In the genomic region with DNA sequence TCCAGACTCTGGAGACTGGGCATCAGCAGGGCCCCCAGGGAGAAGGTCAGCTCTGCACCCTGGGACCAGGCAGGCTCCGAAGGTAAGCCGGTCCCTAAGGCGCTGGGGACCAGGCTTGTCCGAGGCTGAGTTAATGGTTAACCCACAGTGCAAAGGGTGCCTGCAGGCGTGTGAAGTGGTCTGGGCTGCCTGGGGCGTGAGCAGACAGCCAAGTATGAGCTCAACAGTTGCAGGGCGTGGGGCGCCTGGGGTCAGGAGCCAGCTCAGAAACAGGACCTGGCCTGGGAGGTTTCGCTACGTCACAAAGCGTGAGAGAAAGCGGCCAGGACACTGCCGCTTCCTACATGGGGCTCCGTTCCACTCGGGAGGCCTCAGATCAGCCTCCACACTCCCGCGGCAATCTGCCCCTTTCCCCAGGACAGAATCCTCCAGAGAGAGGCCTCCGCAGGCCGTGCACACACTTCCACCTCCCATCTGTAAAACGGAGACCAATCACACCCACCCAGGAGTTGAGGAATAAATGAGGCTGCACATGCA, we compare ENCODE assay signal across 1 cellular context.
TF ChIP-seq lines count a peak whose summit lies in the region.

No MANE protein-coding gene starts in this region.

TF ChIP-seq in HepG2, 621 proteins besides CTCF, POLR2A, EP300 and RAD21 (continued from another document and continues in another):
- TF ChIP-seq, protein P1, sequence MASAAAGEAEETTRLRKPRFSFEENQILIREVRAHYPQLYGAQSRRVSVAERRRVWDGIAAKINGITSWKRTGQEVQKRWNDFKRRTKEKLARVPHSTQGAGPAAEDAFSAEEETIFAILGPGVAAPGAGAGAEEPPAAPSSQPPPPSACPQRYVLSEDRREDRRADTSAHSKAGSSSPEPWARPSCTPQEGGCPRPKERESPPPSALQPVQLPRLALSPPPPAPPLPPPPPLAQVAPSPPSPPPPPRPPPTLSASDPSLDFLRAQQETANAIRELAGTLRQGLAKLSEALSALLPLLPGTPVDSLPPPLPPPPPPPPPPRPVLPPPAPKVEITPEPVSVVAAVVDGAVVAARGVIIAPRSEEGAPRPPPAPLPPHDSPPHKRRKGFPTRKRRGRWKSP (CRISPR knock-in tag; IDR thresholded peaks at IDR 0.05), result peak; percentile 88
- TF ChIP-seq FOXA1 (IDR thresholded peaks at IDR 0.05), result no peak
- peak; percentile 42; the same call in 1 of the 2 replicates for TF ChIP-seq FOXA1 (CRISPR knock-in tag; IDR thresholded peaks at IDR 0.05)
- peak; percentile 81; the same call in 1 of the 2 replicates for TF ChIP-seq PPARG (CRISPR knock-in tag; conservative IDR thresholded peaks at IDR 0.05)
- no peak for TF ChIP-seq ZNF883 (CRISPR knock-in tag; IDR thresholded peaks at IDR 0.05; ENCODE audit: not compliant biosample characterization)
- TF ChIP-seq ZSCAN21 (CRISPR knock-in tag; IDR thresholded peaks at IDR 0.05; ENCODE audit: borderline replicate concordance), result peak; percentile 23; the same call in 1 of the 2 replicates
- TF ChIP-seq, protein P2, sequence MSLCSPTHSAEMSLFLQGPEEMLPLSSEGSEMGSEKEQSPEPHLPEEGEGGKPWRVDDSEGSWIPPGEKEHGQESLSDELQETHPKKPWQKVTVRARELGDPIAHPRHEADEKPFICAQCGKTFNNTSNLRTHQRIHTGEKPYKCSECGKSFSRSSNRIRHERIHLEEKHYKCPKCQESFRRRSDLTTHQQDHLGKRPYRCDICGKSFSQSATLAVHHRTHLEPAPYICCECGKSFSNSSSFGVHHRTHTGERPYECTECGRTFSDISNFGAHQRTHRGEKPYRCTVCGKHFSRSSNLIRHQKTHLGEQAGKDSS (CRISPR knock-in tag; IDR thresholded peaks at IDR 0.05; ENCODE audit: borderline replicate concordance, low read depth), result peak; percentile 34; the same call in 1 of the 2 replicates
- no peak; the same call in 1 of the 2 replicates for TF ChIP-seq MXD4 (CRISPR knock-in tag; IDR thresholded peaks at IDR 0.05)
- TF ChIP-seq ZNF552 (CRISPR knock-in tag; IDR thresholded peaks at IDR 0.05; ENCODE audit: borderline replicate concordance), result no peak
- TF ChIP-seq, protein P3, sequence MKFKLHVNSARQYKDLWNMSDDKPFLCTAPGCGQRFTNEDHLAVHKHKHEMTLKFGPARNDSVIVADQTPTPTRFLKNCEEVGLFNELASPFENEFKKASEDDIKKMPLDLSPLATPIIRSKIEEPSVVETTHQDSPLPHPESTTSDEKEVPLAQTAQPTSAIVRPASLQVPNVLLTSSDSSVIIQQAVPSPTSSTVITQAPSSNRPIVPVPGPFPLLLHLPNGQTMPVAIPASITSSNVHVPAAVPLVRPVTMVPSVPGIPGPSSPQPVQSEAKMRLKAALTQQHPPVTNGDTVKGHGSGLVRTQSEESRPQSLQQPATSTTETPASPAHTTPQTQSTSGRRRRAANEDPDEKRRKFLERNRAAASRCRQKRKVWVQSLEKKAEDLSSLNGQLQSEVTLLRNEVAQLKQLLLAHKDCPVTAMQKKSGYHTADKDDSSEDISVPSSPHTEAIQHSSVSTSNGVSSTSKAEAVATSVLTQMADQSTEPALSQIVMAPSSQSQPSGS (CRISPR knock-in tag; IDR thresholded peaks at IDR 0.05), result peak; percentile 88; the same call in 1 of the 2 replicates
- TF ChIP-seq, protein P4, sequence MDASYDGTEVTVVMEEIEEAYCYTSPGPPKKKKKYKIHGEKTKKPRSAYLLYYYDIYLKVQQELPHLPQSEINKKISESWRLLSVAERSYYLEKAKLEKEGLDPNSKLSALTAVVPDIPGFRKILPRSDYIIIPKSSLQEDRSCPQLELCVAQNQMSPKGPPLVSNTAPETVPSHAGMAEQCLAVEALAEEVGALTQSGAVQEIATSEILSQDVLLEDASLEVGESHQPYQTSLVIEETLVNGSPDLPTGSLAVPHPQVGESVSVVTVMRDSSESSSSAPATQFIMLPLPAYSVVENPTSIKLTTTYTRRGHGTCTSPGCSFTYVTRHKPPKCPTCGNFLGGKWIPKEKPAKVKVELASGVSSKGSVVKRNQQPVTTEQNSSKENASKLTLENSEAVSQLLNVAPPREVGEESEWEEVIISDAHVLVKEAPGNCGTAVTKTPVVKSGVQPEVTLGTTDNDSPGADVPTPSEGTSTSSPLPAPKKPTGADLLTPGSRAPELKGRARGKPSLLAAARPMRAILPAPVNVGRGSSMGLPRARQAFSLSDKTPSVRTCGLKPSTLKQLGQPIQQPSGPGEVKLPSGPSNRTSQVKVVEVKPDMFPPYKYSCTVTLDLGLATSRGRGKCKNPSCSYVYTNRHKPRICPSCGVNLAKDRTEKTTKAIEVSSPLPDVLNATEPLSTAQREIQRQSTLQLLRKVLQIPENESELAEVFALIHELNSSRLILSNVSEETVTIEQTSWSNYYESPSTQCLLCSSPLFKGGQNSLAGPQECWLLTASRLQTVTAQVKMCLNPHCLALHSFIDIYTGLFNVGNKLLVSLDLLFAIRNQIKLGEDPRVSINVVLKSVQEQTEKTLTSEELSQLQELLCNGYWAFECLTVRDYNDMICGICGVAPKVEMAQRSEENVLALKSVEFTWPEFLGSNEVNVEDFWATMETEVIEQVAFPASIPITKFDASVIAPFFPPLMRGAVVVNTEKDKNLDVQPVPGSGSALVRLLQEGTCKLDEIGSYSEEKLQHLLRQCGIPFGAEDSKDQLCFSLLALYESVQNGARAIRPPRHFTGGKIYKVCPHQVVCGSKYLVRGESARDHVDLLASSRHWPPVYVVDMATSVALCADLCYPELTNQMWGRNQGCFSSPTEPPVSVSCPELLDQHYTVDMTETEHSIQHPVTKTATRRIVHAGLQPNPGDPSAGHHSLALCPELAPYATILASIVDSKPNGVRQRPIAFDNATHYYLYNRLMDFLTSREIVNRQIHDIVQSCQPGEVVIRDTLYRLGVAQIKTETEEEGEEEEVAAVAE (CRISPR knock-in tag; IDR thresholded peaks at IDR 0.05; ENCODE audit: borderline replicate concordance), result 0 out of 2 replicates have a peak, but pooled peaks have one; percentile 20
- peak; percentile 93 for TF ChIP-seq HNF4A (CRISPR knock-in tag; IDR thresholded peaks at IDR 0.05)
- TF ChIP-seq NCOR1 (IDR thresholded peaks at IDR 0.05; ENCODE audit: borderline replicate concordance, low read length), result peak; percentile 54; the same call in 1 of the 2 replicates
- TF ChIP-seq TEAD3 (CRISPR knock-in tag; optimal IDR thresholded peaks at IDR 0.05; ENCODE audit: borderline replicate concordance), result peak; percentile 80
- TF ChIP-seq MEIS2 (CRISPR knock-in tag; IDR thresholded peaks at IDR 0.05), result peak; percentile 46; the same call in 1 of the 2 replicates
- no peak for TF ChIP-seq NONO (IDR thresholded peaks at IDR 0.05)
- peak; percentile 79 for TF ChIP-seq NONO (CRISPR knock-in tag; conservative IDR thresholded peaks at IDR 0.05)
- TF ChIP-seq, protein P5, sequence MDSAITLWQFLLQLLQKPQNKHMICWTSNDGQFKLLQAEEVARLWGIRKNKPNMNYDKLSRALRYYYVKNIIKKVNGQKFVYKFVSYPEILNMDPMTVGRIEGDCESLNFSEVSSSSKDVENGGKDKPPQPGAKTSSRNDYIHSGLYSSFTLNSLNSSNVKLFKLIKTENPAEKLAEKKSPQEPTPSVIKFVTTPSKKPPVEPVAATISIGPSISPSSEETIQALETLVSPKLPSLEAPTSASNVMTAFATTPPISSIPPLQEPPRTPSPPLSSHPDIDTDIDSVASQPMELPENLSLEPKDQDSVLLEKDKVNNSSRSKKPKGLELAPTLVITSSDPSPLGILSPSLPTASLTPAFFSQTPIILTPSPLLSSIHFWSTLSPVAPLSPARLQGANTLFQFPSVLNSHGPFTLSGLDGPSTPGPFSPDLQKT (CRISPR knock-in tag; IDR thresholded peaks at IDR 0.05; ENCODE audit: borderline replicate concordance), result no peak
- TF ChIP-seq FOXA3 (CRISPR knock-in tag; IDR thresholded peaks at IDR 0.05), result peak; percentile 79
- TF ChIP-seq, protein P6, sequence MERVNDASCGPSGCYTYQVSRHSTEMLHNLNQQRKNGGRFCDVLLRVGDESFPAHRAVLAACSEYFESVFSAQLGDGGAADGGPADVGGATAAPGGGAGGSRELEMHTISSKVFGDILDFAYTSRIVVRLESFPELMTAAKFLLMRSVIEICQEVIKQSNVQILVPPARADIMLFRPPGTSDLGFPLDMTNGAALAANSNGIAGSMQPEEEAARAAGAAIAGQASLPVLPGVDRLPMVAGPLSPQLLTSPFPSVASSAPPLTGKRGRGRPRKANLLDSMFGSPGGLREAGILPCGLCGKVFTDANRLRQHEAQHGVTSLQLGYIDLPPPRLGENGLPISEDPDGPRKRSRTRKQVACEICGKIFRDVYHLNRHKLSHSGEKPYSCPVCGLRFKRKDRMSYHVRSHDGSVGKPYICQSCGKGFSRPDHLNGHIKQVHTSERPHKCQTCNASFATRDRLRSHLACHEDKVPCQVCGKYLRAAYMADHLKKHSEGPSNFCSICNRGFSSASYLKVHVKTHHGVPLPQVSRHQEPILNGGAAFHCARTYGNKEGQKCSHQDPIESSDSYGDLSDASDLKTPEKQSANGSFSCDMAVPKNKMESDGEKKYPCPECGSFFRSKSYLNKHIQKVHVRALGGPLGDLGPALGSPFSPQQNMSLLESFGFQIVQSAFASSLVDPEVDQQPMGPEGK (CRISPR knock-in tag; IDR thresholded peaks at IDR 0.05), result peak; percentile 90
- no peak for TF ChIP-seq GABPA (IDR thresholded peaks at IDR 0.05; ENCODE audit: low read depth, low read length)
- TF ChIP-seq GABPA (CRISPR knock-in tag; IDR thresholded peaks at IDR 0.05; ENCODE audit: low read depth), result no peak
- no peak for TF ChIP-seq CC2D1A (CRISPR knock-in tag; IDR thresholded peaks at IDR 0.05)
- no peak for TF ChIP-seq KLF15 (CRISPR knock-in tag; IDR thresholded peaks at IDR 0.05; ENCODE audit: borderline replicate concordance)
- peak; percentile 58; the same call in 1 of the 2 replicates for TF ChIP-seq ZNF430 (CRISPR knock-in tag; IDR thresholded peaks at IDR 0.05)
- peak; percentile 62; the same call in 1 of the 2 replicates for TF ChIP-seq ZNF296 (CRISPR knock-in tag; conservative IDR thresholded peaks at IDR 0.05)
- TF ChIP-seq ESRRA (CRISPR knock-in tag; IDR thresholded peaks at IDR 0.05; ENCODE audit: low read depth), result peak; percentile 58; the same call in 1 of the 2 replicates
- TF ChIP-seq BORCS8-MEF2B (CRISPR knock-in tag; IDR thresholded peaks at IDR 0.05), result peak; percentile 77; the same call in 1 of the 2 replicates
- TF ChIP-seq, protein P7, sequence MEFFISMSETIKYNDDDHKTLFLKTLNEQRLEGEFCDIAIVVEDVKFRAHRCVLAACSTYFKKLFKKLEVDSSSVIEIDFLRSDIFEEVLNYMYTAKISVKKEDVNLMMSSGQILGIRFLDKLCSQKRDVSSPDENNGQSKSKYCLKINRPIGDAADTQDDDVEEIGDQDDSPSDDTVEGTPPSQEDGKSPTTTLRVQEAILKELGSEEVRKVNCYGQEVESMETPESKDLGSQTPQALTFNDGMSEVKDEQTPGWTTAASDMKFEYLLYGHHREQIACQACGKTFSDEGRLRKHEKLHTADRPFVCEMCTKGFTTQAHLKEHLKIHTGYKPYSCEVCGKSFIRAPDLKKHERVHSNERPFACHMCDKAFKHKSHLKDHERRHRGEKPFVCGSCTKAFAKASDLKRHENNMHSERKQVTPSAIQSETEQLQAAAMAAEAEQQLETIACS (CRISPR knock-in tag; IDR thresholded peaks at IDR 0.05), result no peak
- TF ChIP-seq ETV6 (CRISPR knock-in tag; conservative IDR thresholded peaks at IDR 0.05), result no peak
- TF ChIP-seq ARNTL (CRISPR knock-in tag; IDR thresholded peaks at IDR 0.05), result peak; percentile 66; the same call in 1 of the 2 replicates
- peak; percentile 78; the same call in 1 of the 2 replicates for TF ChIP-seq ZNF788 (CRISPR knock-in tag; IDR thresholded peaks at IDR 0.05; ENCODE audit: borderline replicate concordance)
- peak; percentile 62; the same call in 1 of the 2 replicates for TF ChIP-seq ZMYM3 (CRISPR knock-in tag; IDR thresholded peaks at IDR 0.05)
- TF ChIP-seq, protein P8, sequence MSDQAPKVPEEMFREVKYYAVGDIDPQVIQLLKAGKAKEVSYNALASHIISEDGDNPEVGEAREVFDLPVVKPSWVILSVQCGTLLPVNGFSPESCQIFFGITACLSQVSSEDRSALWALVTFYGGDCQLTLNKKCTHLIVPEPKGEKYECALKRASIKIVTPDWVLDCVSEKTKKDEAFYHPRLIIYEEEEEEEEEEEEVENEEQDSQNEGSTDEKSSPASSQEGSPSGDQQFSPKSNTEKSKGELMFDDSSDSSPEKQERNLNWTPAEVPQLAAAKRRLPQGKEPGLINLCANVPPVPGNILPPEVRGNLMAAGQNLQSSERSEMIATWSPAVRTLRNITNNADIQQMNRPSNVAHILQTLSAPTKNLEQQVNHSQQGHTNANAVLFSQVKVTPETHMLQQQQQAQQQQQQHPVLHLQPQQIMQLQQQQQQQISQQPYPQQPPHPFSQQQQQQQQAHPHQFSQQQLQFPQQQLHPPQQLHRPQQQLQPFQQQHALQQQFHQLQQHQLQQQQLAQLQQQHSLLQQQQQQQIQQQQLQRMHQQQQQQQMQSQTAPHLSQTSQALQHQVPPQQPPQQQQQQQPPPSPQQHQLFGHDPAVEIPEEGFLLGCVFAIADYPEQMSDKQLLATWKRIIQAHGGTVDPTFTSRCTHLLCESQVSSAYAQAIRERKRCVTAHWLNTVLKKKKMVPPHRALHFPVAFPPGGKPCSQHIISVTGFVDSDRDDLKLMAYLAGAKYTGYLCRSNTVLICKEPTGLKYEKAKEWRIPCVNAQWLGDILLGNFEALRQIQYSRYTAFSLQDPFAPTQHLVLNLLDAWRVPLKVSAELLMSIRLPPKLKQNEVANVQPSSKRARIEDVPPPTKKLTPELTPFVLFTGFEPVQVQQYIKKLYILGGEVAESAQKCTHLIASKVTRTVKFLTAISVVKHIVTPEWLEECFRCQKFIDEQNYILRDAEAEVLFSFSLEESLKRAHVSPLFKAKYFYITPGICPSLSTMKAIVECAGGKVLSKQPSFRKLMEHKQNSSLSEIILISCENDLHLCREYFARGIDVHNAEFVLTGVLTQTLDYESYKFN (CRISPR knock-in tag; conservative IDR thresholded peaks at IDR 0.05), result peak; percentile 91
- peak; percentile 94; the same call in 1 of the 2 replicates for TF ChIP-seq ZNF761 (CRISPR knock-in tag; conservative IDR thresholded peaks at IDR 0.05)
- TF ChIP-seq YEATS2 (CRISPR knock-in tag; IDR thresholded peaks at IDR 0.05; ENCODE audit: borderline replicate concordance), result peak; percentile 37; the same call in 1 of the 2 replicates
- TF ChIP-seq PHF20 (CRISPR knock-in tag; IDR thresholded peaks at IDR 0.05), result peak; percentile 40; the same call in 1 of the 2 replicates
- TF ChIP-seq MED1 (CRISPR knock-in tag; IDR thresholded peaks at IDR 0.05), result peak; percentile 90
- TF ChIP-seq ZFP36L2 (CRISPR knock-in tag; IDR thresholded peaks at IDR 0.05), result no peak
- peak; percentile 41; the same call in 1 of the 2 replicates for TF ChIP-seq SRY (CRISPR knock-in tag; IDR thresholded peaks at IDR 0.05)
- no peak for TF ChIP-seq CENPX (CRISPR knock-in tag; IDR thresholded peaks at IDR 0.05)
